In genomic region chr3:120428904-120429303, GRCh38 we compare ENCODE assay signal across 21 cellular contexts. TPM values are rescaled to one million over a fixed set of nuclear protein-coding genes. Genes with fewer than 3 reads are reported as not detected.
DNase-seq lines count a peak whose midpoint lies in the region; ATAC-seq and TF ChIP-seq lines count a peak whose summit lies in the region.
"Had no signal": no experiment of that assay in that cellular context is flagged by ENCODE, and none has a peak within 500 bp of the region (broad histone marks: within the 10 kb centered on the region; RNA-seq: fewer than 3 reads in every experiment).

No MANE protein-coding gene starts in this region.

- H3K27me3 ChIP-seq in suprapubic skin: no peaks in the 10 kb centered on the region
- H3K27me3 ChIP-seq: BLaER1 treated with 17β-estradiol and CSF1 and Interleukin-3, amounts not matched to agents 10 nM and 100 nM; transverse colon had no signal

- TF ChIP-seq CTCF in fibroblast of the aortic adventitia (IDR thresholded peaks at IDR 0.05; ENCODE audit: insufficient read depth, low read length) (no peak), suprapubic skin (IDR thresholded peaks at IDR 0.05) (no peak)

- peaks cover 4% of the 10 kb centered on the region for H3K36me3 ChIP-seq in suprapubic skin
- H3K36me3 ChIP-seq: transverse colon had no signal

- DNase-seq in GM04503 (ENCODE audit: low read depth) (peak; percentile 64), RPMI7951 (ENCODE audit: low read depth) (peak; percentile 33), fibroblast of the aortic adventitia (ENCODE audit: low read depth) (peak; percentile 77), suprapubic skin (ENCODE audit: low spot score in 2 of 2) (peak in 1 of 2 donors; percentile 20), HuH-7.5 (ENCODE audit: low spot score) (no peak), mucosa of gallbladder (ENCODE audit: low spot score) (no peak)
- DNase-seq: activated CD4-positive, alpha-beta T cell treated with anti-CD3 and anti-CD28 coated beads for 48 hours; activated CD8-positive, alpha-beta memory T cell treated with anti-CD3 and anti-CD28 coated beads, Interleukin-2, amount 10 ng/mL, durations not matched to agents 7 days and 5 days; activated naive CD8-positive, alpha-beta T cell treated with anti-CD3 and anti-CD28 coated beads, Interleukin-2, amount 50 U/mL, for 24 hours; Calu3; KBM-7; left ventricle myocardium superior; NCI-H1048; NCI-H2029; nucleus accumbens; RPMI8226; transverse colon had no signal

- peak overlapping the region; percentile 21 for H3K27ac ChIP-seq in suprapubic skin
- H3K27ac ChIP-seq: BLaER1 treated with 17β-estradiol and CSF1 and Interleukin-3, amounts not matched to agents 10 nM and 100 nM had no signal

- no peak for ATAC-seq in HG03175 (IDR thresholded peaks at IDR 0.05; ENCODE audit: unreplicated experiment)
- ATAC-seq: activated CD8-positive, alpha-beta memory T cell treated with anti-CD3 and anti-CD28 coated beads, Interleukin-2, amount 10 ng/mL, durations not matched to agents 7 days and 5 days; activated naive CD8-positive, alpha-beta T cell treated with anti-CD3 and anti-CD28 coated beads, Interleukin-2, amount 50 U/mL, for 24 hours; activated T-helper 17 cell treated with anti-CD3 and anti-CD28 coated beads, Interleukin-2, amount 50 U/mL, for 72 hours; GM12878; left ventricle myocardium superior had no signal

- no peak for TF ChIP-seq EP300 in suprapubic skin (IDR thresholded peaks at IDR 0.05)

- H3K9me3 ChIP-seq in suprapubic skin: no peaks in the 10 kb centered on the region
- H3K9me3 ChIP-seq: BLaER1 treated with 17β-estradiol and CSF1 and Interleukin-3, amounts not matched to agents 10 nM and 100 nM; transverse colon had no signal

- TF ChIP-seq POLR2A in suprapubic skin (IDR thresholded peaks at IDR 0.05): no peak

- H3K4me1 ChIP-seq in suprapubic skin: peaks cover 53% of the 10 kb centered on the region

- 85% methylated on average over 2 of the region's 2 CpGs for WGBS in suprapubic skin

- H3K4me3 ChIP-seq in fibroblast of the aortic adventitia (ENCODE audit: low read depth, low read length): no peak overlapping the region
- H3K4me3 ChIP-seq in suprapubic skin: no peak overlapping the region
- H3K4me3 ChIP-seq: BLaER1 treated with 17β-estradiol and CSF1 and Interleukin-3, amounts not matched to agents 10 nM and 100 nM; GM12878; transverse colon had no signal

RNA-seq across cellular contexts. Expression of gene FSTL1, which starts 21.9 kb away (rescaled TPM):
- 328 and 354 TPM in 2 replicates for total RNA-seq in RPMI7951 (2014; rRNA removed; shearing (Covaris generic))
- total RNA-seq in fibroblast of the aortic adventitia (ENCODE audit: low replicate concordance): 765 and 870 TPM in 2 replicates
- total RNA-seq in suprapubic skin: 10 to 100 TPM; 58.3 to 75.3 (median 63.9) TPM
- total RNA-seq in mucosa of gallbladder: 294 TPM

Comparison
In these comparisons a context has a peak if more than half of its experiments do, and no peak if none do; other contexts are left out.
1. DNase-seq: peak in GM04503 (single experiment), RPMI7951 (single experiment) and fibroblast of the aortic adventitia (single experiment); none in HuH-7.5 (single experiment) and mucosa of gallbladder (single experiment).